ENCODE assay signal across 1 cellular context in the genomic region with DNA sequence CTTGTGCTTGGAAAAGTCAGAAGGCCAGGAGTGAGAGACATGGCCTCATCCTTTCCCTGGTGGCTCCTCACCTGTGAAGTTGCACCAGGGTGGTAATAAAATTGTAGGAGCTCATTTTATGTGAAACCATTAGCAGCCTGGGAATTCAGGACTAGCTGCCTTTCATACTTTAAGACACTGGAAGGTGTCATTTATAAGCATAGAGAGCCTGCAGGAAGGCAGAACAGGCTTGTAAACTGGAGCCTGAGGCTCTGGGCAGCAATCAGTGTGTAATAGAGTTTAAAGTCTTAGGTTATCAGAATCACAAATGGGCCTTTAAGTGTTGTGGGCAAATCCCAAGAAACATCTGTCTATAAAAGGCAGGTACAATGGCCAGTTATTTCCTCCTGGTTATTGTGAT.
TF ChIP-seq lines count a peak whose summit lies in the region.

No MANE protein-coding gene starts in this region.

TF ChIP-seq in HEK293, 187 proteins besides CTCF, POLR2A, EP300 and RAD21 (continued from another document and continues in another):
- TF ChIP-seq, protein P1, sequence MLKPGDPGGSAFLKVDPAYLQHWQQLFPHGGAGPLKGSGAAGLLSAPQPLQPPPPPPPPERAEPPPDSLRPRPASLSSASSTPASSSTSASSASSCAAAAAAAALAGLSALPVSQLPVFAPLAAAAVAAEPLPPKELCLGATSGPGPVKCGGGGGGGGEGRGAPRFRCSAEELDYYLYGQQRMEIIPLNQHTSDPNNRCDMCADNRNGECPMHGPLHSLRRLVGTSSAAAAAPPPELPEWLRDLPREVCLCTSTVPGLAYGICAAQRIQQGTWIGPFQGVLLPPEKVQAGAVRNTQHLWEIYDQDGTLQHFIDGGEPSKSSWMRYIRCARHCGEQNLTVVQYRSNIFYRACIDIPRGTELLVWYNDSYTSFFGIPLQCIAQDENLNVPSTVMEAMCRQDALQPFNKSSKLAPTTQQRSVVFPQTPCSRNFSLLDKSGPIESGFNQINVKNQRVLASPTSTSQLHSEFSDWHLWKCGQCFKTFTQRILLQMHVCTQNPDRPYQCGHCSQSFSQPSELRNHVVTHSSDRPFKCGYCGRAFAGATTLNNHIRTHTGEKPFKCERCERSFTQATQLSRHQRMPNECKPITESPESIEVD (tag by site-specific recombination; IDR thresholded peaks at IDR 0.05): no peak
- TF ChIP-seq ZNF558 (tag by site-specific recombination; IDR thresholded peaks at IDR 0.05) (no peak), ZNF23 (tag by site-specific recombination; IDR thresholded peaks at IDR 0.05; ENCODE audit: borderline replicate concordance) (no peak), ZNF423 (tag by site-specific recombination; IDR thresholded peaks at IDR 0.05) (peak; percentile 52; the same call in 1 of the 2 replicates), OVOL3 (tag by site-specific recombination; IDR thresholded peaks at IDR 0.05) (no peak), ZFP3 (tag by site-specific recombination; IDR thresholded peaks at IDR 0.05; ENCODE audit: low read depth) (no peak), ZNF274 (IDR thresholded peaks at IDR 0.05; ENCODE audit: low read length) (no peak), ZNF274 (tag by site-specific recombination; IDR thresholded peaks at IDR 0.05; ENCODE audit: borderline replicate concordance) (no peak), HOXC10 (CRISPR knock-in tag; IDR thresholded peaks at IDR 0.05) (no peak), ZNF37A (tag by site-specific recombination; IDR thresholded peaks at IDR 0.05) (no peak), SCRT1 (tag by site-specific recombination; IDR thresholded peaks at IDR 0.05; ENCODE audit: borderline replicate concordance) (peak; percentile 63; the same call in 1 of the 2 replicates), ZNF843 (tag by site-specific recombination; IDR thresholded peaks at IDR 0.05) (peak; percentile 65; the same call in 1 of the 2 replicates), ZNF341 (tag by site-specific recombination; IDR thresholded peaks at IDR 0.05; ENCODE audit: low read depth) (no peak), MEIS1 (CRISPR knock-in tag; IDR thresholded peaks at IDR 0.05; ENCODE audit: borderline replicate concordance) (no peak), ZNF561 (tag by site-specific recombination; IDR thresholded peaks at IDR 0.05; ENCODE audit: borderline replicate concordance) (peak; percentile 40; the same call in 1 of the 2 replicates), HOXA7 (CRISPR knock-in tag; IDR thresholded peaks at IDR 0.05; ENCODE audit: borderline replicate concordance) (no peak), ZNF624 (tag by site-specific recombination; IDR thresholded peaks at IDR 0.05) (no peak), GLIS1 (tag by site-specific recombination; IDR thresholded peaks at IDR 0.05) (no peak), ZNF2 (tag by site-specific recombination; IDR thresholded peaks at IDR 0.05) (no peak), ZBTB8A (tag by site-specific recombination; IDR thresholded peaks at IDR 0.05) (peak; percentile 56; the same call in 1 of the 2 replicates), IKZF3 (tag by site-specific recombination; IDR thresholded peaks at IDR 0.05) (0 out of 2 replicates have a peak, but pooled peaks have one; percentile 42), KLF1 (tag by site-specific recombination; IDR thresholded peaks at IDR 0.05) (no peak), ZNF248 (tag by site-specific recombination; IDR thresholded peaks at IDR 0.05) (no peak), ZNF660 (tag by site-specific recombination; IDR thresholded peaks at IDR 0.05) (no peak), ZNF670 (tag by site-specific recombination; IDR thresholded peaks at IDR 0.05; ENCODE audit: low read depth) (no peak), OSR2 (tag by site-specific recombination; IDR thresholded peaks at IDR 0.05) (peak; percentile 47; the same call in 1 of the 2 replicates), SP2 (tag by site-specific recombination; IDR thresholded peaks at IDR 0.05) (no peak), ZSCAN30 (tag by site-specific recombination; IDR thresholded peaks at IDR 0.05) (peak; percentile 100), HOXD13 (CRISPR knock-in tag; IDR thresholded peaks at IDR 0.05; ENCODE audit: borderline replicate concordance) (peak; percentile 85), FEZF1 (tag by site-specific recombination; IDR thresholded peaks at IDR 0.05) (peak; percentile 86), ZNF16 (tag by site-specific recombination; IDR thresholded peaks at IDR 0.05; ENCODE audit: low read depth) (no peak), GLIS2 (tag by site-specific recombination; IDR thresholded peaks at IDR 0.05) (no peak), ZNF621 (tag by site-specific recombination; IDR thresholded peaks at IDR 0.05) (no peak)
- TF ChIP-seq, protein P2, sequence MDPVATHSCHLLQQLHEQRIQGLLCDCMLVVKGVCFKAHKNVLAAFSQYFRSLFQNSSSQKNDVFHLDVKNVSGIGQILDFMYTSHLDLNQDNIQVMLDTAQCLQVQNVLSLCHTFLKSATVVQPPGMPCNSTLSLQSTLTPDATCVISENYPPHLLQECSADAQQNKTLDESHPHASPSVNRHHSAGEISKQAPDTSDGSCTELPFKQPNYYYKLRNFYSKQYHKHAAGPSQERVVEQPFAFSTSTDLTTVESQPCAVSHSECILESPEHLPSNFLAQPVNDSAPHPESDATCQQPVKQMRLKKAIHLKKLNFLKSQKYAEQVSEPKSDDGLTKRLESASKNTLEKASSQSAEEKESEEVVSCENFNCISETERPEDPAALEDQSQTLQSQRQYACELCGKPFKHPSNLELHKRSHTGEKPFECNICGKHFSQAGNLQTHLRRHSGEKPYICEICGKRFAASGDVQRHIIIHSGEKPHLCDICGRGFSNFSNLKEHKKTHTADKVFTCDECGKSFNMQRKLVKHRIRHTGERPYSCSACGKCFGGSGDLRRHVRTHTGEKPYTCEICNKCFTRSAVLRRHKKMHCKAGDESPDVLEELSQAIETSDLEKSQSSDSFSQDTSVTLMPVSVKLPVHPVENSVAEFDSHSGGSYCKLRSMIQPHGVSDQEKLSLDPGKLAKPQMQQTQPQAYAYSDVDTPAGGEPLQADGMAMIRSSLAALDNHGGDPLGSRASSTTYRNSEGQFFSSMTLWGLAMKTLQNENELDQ (tag by site-specific recombination; IDR thresholded peaks at IDR 0.05; ENCODE audit: low read depth): no peak
- TF ChIP-seq, protein P3, sequence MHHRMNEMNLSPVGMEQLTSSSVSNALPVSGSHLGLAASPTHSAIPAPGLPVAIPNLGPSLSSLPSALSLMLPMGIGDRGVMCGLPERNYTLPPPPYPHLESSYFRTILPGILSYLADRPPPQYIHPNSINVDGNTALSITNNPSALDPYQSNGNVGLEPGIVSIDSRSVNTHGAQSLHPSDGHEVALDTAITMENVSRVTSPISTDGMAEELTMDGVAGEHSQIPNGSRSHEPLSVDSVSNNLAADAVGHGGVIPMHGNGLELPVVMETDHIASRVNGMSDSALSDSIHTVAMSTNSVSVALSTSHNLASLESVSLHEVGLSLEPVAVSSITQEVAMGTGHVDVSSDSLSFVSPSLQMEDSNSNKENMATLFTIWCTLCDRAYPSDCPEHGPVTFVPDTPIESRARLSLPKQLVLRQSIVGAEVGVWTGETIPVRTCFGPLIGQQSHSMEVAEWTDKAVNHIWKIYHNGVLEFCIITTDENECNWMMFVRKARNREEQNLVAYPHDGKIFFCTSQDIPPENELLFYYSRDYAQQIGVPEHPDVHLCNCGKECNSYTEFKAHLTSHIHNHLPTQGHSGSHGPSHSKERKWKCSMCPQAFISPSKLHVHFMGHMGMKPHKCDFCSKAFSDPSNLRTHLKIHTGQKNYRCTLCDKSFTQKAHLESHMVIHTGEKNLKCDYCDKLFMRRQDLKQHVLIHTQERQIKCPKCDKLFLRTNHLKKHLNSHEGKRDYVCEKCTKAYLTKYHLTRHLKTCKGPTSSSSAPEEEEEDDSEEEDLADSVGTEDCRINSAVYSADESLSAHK (tag by site-specific recombination; IDR thresholded peaks at IDR 0.05): peak; percentile 70
- TF ChIP-seq, protein P4, sequence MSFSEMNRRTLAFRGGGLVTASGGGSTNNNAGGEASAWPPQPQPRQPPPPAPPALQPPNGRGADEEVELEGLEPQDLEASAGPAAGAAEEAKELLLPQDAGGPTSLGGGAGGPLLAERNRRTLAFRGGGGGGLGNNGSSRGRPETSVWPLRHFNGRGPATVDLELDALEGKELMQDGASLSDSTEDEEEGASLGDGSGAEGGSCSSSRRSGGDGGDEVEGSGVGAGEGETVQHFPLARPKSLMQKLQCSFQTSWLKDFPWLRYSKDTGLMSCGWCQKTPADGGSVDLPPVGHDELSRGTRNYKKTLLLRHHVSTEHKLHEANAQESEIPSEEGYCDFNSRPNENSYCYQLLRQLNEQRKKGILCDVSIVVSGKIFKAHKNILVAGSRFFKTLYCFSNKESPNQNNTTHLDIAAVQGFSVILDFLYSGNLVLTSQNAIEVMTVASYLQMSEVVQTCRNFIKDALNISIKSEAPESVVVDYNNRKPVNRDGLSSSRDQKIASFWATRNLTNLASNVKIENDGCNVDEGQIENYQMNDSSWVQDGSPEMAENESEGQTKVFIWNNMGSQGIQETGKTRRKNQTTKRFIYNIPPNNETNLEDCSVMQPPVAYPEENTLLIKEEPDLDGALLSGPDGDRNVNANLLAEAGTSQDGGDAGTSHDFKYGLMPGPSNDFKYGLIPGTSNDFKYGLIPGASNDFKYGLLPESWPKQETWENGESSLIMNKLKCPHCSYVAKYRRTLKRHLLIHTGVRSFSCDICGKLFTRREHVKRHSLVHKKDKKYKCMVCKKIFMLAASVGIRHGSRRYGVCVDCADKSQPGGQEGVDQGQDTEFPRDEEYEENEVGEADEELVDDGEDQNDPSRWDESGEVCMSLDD (tag by site-specific recombination; IDR thresholded peaks at IDR 0.05): no peak
- TF ChIP-seq, protein P5, sequence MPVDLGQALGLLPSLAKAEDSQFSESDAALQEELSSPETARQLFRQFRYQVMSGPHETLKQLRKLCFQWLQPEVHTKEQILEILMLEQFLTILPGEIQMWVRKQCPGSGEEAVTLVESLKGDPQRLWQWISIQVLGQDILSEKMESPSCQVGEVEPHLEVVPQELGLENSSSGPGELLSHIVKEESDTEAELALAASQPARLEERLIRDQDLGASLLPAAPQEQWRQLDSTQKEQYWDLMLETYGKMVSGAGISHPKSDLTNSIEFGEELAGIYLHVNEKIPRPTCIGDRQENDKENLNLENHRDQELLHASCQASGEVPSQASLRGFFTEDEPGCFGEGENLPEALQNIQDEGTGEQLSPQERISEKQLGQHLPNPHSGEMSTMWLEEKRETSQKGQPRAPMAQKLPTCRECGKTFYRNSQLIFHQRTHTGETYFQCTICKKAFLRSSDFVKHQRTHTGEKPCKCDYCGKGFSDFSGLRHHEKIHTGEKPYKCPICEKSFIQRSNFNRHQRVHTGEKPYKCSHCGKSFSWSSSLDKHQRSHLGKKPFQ (tag by site-specific recombination; IDR thresholded peaks at IDR 0.05): no peak; the same call in 1 of the 2 replicates
- TF ChIP-seq, protein P6, sequence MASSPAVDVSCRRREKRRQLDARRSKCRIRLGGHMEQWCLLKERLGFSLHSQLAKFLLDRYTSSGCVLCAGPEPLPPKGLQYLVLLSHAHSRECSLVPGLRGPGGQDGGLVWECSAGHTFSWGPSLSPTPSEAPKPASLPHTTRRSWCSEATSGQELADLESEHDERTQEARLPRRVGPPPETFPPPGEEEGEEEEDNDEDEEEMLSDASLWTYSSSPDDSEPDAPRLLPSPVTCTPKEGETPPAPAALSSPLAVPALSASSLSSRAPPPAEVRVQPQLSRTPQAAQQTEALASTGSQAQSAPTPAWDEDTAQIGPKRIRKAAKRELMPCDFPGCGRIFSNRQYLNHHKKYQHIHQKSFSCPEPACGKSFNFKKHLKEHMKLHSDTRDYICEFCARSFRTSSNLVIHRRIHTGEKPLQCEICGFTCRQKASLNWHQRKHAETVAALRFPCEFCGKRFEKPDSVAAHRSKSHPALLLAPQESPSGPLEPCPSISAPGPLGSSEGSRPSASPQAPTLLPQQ (tag by site-specific recombination; IDR thresholded peaks at IDR 0.05): no peak
- TF ChIP-seq, protein P7, sequence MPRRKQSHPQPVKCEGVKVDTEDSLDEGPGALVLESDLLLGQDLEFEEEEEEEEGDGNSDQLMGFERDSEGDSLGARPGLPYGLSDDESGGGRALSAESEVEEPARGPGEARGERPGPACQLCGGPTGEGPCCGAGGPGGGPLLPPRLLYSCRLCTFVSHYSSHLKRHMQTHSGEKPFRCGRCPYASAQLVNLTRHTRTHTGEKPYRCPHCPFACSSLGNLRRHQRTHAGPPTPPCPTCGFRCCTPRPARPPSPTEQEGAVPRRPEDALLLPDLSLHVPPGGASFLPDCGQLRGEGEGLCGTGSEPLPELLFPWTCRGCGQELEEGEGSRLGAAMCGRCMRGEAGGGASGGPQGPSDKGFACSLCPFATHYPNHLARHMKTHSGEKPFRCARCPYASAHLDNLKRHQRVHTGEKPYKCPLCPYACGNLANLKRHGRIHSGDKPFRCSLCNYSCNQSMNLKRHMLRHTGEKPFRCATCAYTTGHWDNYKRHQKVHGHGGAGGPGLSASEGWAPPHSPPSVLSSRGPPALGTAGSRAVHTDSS (tag by site-specific recombination; IDR thresholded peaks at IDR 0.05): no peak
- TF ChIP-seq, protein P8, sequence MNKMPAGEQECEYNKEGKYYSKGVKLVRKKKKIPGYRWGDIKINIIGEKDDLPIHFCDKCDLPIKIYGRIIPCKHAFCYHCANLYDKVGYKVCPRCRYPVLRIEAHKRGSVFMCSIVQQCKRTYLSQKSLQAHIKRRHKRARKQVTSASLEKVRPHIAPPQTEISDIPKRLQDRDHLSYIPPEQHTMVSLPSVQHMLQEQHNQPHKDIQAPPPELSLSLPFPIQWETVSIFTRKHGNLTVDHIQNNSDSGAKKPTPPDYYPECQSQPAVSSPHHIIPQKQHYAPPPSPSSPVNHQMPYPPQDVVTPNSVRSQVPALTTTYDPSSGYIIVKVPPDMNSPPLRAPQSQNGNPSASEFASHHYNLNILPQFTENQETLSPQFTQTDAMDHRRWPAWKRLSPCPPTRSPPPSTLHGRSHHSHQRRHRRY (tag by site-specific recombination; IDR thresholded peaks at IDR 0.05): no peak
- TF ChIP-seq, protein P9, sequence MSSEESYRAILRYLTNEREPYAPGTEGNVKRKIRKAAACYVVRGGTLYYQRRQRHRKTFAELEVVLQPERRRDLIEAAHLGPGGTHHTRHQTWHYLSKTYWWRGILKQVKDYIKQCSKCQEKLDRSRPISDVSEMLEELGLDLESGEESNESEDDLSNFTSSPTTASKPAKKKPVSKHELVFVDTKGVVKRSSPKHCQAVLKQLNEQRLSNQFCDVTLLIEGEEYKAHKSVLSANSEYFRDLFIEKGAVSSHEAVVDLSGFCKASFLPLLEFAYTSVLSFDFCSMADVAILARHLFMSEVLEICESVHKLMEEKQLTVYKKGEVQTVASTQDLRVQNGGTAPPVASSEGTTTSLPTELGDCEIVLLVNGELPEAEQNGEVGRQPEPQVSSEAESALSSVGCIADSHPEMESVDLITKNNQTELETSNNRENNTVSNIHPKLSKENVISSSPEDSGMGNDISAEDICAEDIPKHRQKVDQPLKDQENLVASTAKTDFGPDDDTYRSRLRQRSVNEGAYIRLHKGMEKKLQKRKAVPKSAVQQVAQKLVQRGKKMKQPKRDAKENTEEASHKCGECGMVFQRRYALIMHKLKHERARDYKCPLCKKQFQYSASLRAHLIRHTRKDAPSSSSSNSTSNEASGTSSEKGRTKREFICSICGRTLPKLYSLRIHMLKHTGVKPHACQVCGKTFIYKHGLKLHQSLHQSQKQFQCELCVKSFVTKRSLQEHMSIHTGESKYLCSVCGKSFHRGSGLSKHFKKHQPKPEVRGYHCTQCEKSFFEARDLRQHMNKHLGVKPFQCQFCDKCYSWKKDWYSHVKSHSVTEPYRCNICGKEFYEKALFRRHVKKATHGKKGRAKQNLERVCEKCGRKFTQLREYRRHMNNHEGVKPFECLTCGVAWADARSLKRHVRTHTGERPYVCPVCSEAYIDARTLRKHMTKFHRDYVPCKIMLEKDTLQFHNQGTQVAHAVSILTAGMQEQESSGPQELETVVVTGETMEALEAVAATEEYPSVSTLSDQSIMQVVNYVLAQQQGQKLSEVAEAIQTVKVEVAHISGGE (tag by site-specific recombination; conservative IDR thresholded peaks at IDR 0.05; ENCODE audit: low read depth): no peak
